8 cellular contexts compared by ENCODE assay signal in genomic region chr7:43260980-43261878, GRCh38.
DNase-seq lines count a peak whose midpoint lies in the region; ATAC-seq and TF ChIP-seq lines count a peak whose summit lies in the region.

No MANE protein-coding gene starts in this region.

- H3K36me3 Mint-ChIP-seq in activated T-helper 17 cell treated with anti-CD3 and anti-CD28 coated beads, Interleukin-2, amount 50 U/mL, for 72 hours (ENCODE audit: low read depth) = no peaks in the 10 kb centered on the region

- peak; percentile 77 for ATAC-seq in GM21367 (IDR thresholded peaks at IDR 0.05; ENCODE audit: unreplicated experiment)
- peak; percentile 87 for ATAC-seq in RWPE2 (ENCODE audit: low read depth)
- ATAC-seq in activated T-helper 17 cell treated with anti-CD3 and anti-CD28 coated beads, Interleukin-2, amount 50 U/mL, for 72 hours (replicated peaks) = peak; percentile 62

- no peak overlapping the region for H3K4me2 ChIP-seq in osteoblast (ENCODE audit: insufficient read depth, low read length)

- H3K27me3 ChIP-seq in RWPE2 (ENCODE audit: insufficient read depth, poor library complexity, severe bottlenecking) (no peaks in the 10 kb centered on the region), osteoblast (ENCODE audit: insufficient read depth, low read length) (no peaks in the 10 kb centered on the region), tibial artery (peaks cover 0 to 3% of the 10 kb centered on the region in 2 donors)

- DNase-seq in COR-L47 (lab: John Stamatoyannopoulos, UW) = peak; percentile 40
- DNase-seq in LHCN-M2 (ENCODE audit: low read depth) = peak; percentile 86
- DNase-seq in RWPE2 (ENCODE audit: low spot score) = peak; percentile 65
- DNase-seq in foreskin melanocyte = peak; percentile 67
- peak; percentile 44 for DNase-seq in osteoblast (ENCODE audit: insufficient read length, low spot score, missing footprints)
- DNase-seq in tibial artery = peak in 1 of 2 donors; percentile 71

- H3K27ac ChIP-seq in RWPE2 (ENCODE audit: poor library complexity, severe bottlenecking) (no peak overlapping the region), osteoblast (ENCODE audit: low read depth, low read length) (no peak overlapping the region), tibial artery (no peak overlapping the region)

- TF ChIP-seq CTCF in RWPE2 (IDR thresholded peaks at IDR 0.05; ENCODE audit: poor library complexity, severe bottlenecking) (peak; percentile 92), osteoblast (IDR thresholded peaks at IDR 0.05; ENCODE audit: extremely low read depth, low read depth, low read length) (peak; percentile 99), tibial artery (IDR thresholded peaks at IDR 0.05) (peak; percentile 74 to 87)

- peaks cover 8% of the 10 kb centered on the region for H3K27me3 Mint-ChIP-seq in activated T-helper 17 cell treated with anti-CD3 and anti-CD28 coated beads, Interleukin-2, amount 50 U/mL, for 72 hours

- no peaks in the 10 kb centered on the region for H3K4me1 Mint-ChIP-seq in activated T-helper 17 cell treated with anti-CD3 and anti-CD28 coated beads, Interleukin-2, amount 50 U/mL, for 72 hours

- H3K27ac Mint-ChIP-seq in activated T-helper 17 cell treated with anti-CD3 and anti-CD28 coated beads, Interleukin-2, amount 50 U/mL, for 72 hours = no peak overlapping the region

- no peaks in the 10 kb centered on the region for H3K9me3 Mint-ChIP-seq in activated T-helper 17 cell treated with anti-CD3 and anti-CD28 coated beads, Interleukin-2, amount 50 U/mL, for 72 hours

- no peaks in the 10 kb centered on the region for H3K9me3 ChIP-seq in RWPE2 (ENCODE audit: severe bottlenecking)
- H3K9me3 ChIP-seq in osteoblast (ENCODE audit: low read depth, low read length) = no peaks in the 10 kb centered on the region
- no peaks in the 10 kb centered on the region for H3K9me3 ChIP-seq in tibial artery

- H3K36me3 ChIP-seq in RWPE2 (ENCODE audit: low read depth) (no peaks in the 10 kb centered on the region), osteoblast (ENCODE audit: insufficient read depth, low read length) (no peaks in the 10 kb centered on the region), tibial artery (no peaks in the 10 kb centered on the region)

- H4K20me1 ChIP-seq in osteoblast (ENCODE audit: insufficient read depth, low read length) = no peaks in the 10 kb centered on the region

- intact Hi-C loops in tibial artery (cut with DNase I; ENCODE audit: low total_unique reads) = loop anchor here (10.0 kb wide), 1 partner anchor 316 kb away; no protein-coding TSS in a partner anchor

- H3K79me2 ChIP-seq in osteoblast (ENCODE audit: insufficient read depth, low read length) = no peaks in the 10 kb centered on the region

- H3K4me3 Mint-ChIP-seq in activated T-helper 17 cell treated with anti-CD3 and anti-CD28 coated beads, Interleukin-2, amount 50 U/mL, for 72 hours = no peak overlapping the region

- H3K4me1 ChIP-seq in RWPE2 (ENCODE audit: insufficient read depth, poor library complexity, severe bottlenecking) (no peaks in the 10 kb centered on the region), osteoblast (ENCODE audit: insufficient read depth, low read length) (no peaks in the 10 kb centered on the region), tibial artery (no peaks in the 10 kb centered on the region)

- no peak overlapping the region for H3K4me3 ChIP-seq in RWPE2 (ENCODE audit: severe bottlenecking)
- no peak overlapping the region for H3K4me3 ChIP-seq in osteoblast (ENCODE audit: insufficient read depth, low read length)
- H3K4me3 ChIP-seq in tibial artery = no peak overlapping the region

- H2AFZ ChIP-seq in osteoblast (ENCODE audit: low read length) = no peak overlapping the region
